In the genomic region with DNA sequence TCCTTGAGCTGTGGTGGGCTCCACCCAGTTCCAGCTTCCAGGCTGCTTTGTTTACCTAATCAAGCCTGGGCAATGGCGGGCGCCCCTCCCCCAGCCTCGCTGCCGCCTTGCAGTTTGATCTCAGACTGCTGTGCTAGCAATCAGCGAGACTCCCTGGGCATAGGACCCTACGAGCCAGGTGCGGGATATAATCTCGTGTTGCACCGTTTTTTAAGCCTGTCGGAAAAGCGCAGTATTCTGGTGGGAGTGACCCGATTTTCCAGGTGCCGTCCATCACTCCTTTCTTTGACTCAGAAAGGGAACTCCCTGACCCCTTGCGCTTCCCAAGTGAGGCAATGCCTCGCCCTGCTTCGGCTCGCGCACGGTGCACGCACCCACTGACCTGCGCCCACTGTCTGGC, we compare ENCODE assay signal across 8 cellular contexts.
DNase-seq lines count a peak whose midpoint lies in the region; TF ChIP-seq lines count a peak whose summit lies in the region.
"Not testable (repeated sequence)": the region's sequence is repeated elsewhere in the genome, so short reads cannot be mapped to it uniquely, and the experiment has no call there.

No MANE protein-coding gene starts in this region.

- H3K27ac ChIP-seq in HUES6 (ENCODE audit: low read depth, low read length); endodermal cell (ENCODE audit: low read depth, low read length): not testable (repeated sequence)
- H3K27ac ChIP-seq in PC-9: peak overlapping the region; percentile 65

- H3K4me1 ChIP-seq in HUES6 (ENCODE audit: control insufficient read depth, insufficient read depth, low read length); endodermal cell (ENCODE audit: control insufficient read depth, insufficient read depth, low read length): not testable (repeated sequence)
- peaks cover 12% of the 10 kb centered on the region; the same call in 1 of the 2 replicates for H3K4me1 ChIP-seq in PC-9 (replicated peaks; ENCODE audit: insufficient read depth)

- H3K9ac ChIP-seq in HUES6 (ENCODE audit: low read length): peak overlapping the region; percentile 70
- H3K9ac ChIP-seq in endodermal cell (ENCODE audit: extremely low read depth, low read length, poor library complexity, severe bottlenecking): not testable (repeated sequence)

- not testable (repeated sequence) for BruUV-seq in PC-9 (replicated peaks; lab: Mats Ljungman, UMichigan)

- TF ChIP-seq CTCF in PC-9 (conservative IDR thresholded peaks at IDR 0.05); endodermal cell (conservative IDR thresholded peaks at IDR 0.05); mesothelial cell of epicardium (IDR thresholded peaks at IDR 0.05; ENCODE audit: unreplicated experiment); type B pancreatic cell (conservative IDR thresholded peaks at IDR 0.05): not testable (repeated sequence)

- not testable (repeated sequence) for H3K36me3 ChIP-seq in HUES6 (ENCODE audit: control insufficient read depth, insufficient read depth, low read length); PC-9 (ENCODE audit: low read depth); endodermal cell (ENCODE audit: control insufficient read depth, insufficient read depth, low read length)

- H3K9me2 ChIP-seq in PC-9 (ENCODE audit: insufficient read depth): not testable (repeated sequence)

- H3K36me3 Mint-ChIP-seq in endodermal cell (ENCODE audit: low read depth); mesothelial cell of epicardium; type B pancreatic cell: not testable (repeated sequence)

- not testable (repeated sequence) for H3F3A ChIP-seq in PC-9 (ENCODE audit: insufficient read depth, low read depth)

- H3K79me2 ChIP-seq in PC-9 (ENCODE audit: low read depth): 0 out of 2 replicates have a peak, but pooled peaks cover 11% of the 10 kb centered on the region

- peak overlapping the region; percentile 70 for H3K4me3 Mint-ChIP-seq in endodermal cell
- peak overlapping the region; percentile 55 for H3K4me3 Mint-ChIP-seq in mesothelial cell of epicardium
- peak overlapping the region; percentile 57 for H3K4me3 Mint-ChIP-seq in type B pancreatic cell

- H3K4me1 Mint-ChIP-seq in endodermal cell; mesothelial cell of epicardium; type B pancreatic cell (ENCODE audit: unreplicated experiment): not testable (repeated sequence)

- WGBS in endodermal cell (ENCODE audit: insufficient coverage in 1 of 2, insufficient read length in 1 of 2), 2 experiments: 69 to 70% methylated on average over 5 to 13 of the region's 21 CpGs

- not testable (repeated sequence) for H3K9me3 ChIP-seq in HUES6 (ENCODE audit: control insufficient read depth, insufficient read depth, low read depth, low read length); PC-9 (ENCODE audit: insufficient read depth, low read depth); endodermal cell (ENCODE audit: control insufficient read depth, low read length)

- peak overlapping the region; percentile 92 for H3K27ac Mint-ChIP-seq in endodermal cell
- H3K27ac Mint-ChIP-seq in mesothelial cell of epicardium, type B pancreatic cell: not testable (repeated sequence)

- H4K20me1 ChIP-seq in PC-9 (ENCODE audit: insufficient read depth): not testable (repeated sequence)

- intact Hi-C loops in PC-9 (cut with micrococcal nuclease; ENCODE audit: unreplicated experiment): not testable (repeated sequence)

- not testable (repeated sequence) for H3K27me3 Mint-ChIP-seq in endodermal cell (ENCODE audit: insufficient read depth); mesothelial cell of epicardium (ENCODE audit: low read depth); type B pancreatic cell

- POLR2A ChIA-PET in PC-9 (lab: Charles Lee; ENCODE audit: unreplicated experiment): not testable (repeated sequence)

- DNase-seq in ELF-1 (ENCODE audit: low read depth, low spot score) (peak; percentile 25), NCI-H146 (lab: John Stamatoyannopoulos, UW) (peak; percentile 73), NCI-H69 (lab: John Stamatoyannopoulos, UW) (peak; percentile 62), endodermal cell (peak; percentile 52)
- DNase-seq in PC-9; mesothelial cell of epicardium (ENCODE audit: low spot score in 2 of 2, unreplicated experiment in 2 of 2); type B pancreatic cell (ENCODE audit: extremely low spot score, unreplicated experiment): not testable (repeated sequence)

- H3K9me3 Mint-ChIP-seq in endodermal cell: peaks cover 12% of the 10 kb centered on the region
- H3K9me3 Mint-ChIP-seq in mesothelial cell of epicardium, type B pancreatic cell: not testable (repeated sequence)

- not testable (repeated sequence) for H3K27me3 ChIP-seq in HUES6 (ENCODE audit: control insufficient read depth, insufficient read depth, low read length); PC-9 (ENCODE audit: insufficient read depth, low read depth); endodermal cell (ENCODE audit: control insufficient read depth, insufficient read depth, low read length, poor library complexity, severe bottlenecking)

- peak overlapping the region; percentile 91 for H3K4me2 ChIP-seq in PC-9

- CTCF ChIA-PET in PC-9 (lab: Charles Lee): not testable (repeated sequence)

- H3K4me3 ChIP-seq in HUES6 (ENCODE audit: low read depth, low read length) (peak overlapping the region; percentile 51), PC-9 (peak overlapping the region; percentile 68), endodermal cell (ENCODE audit: low read length) (peak overlapping the region; percentile 53)

- H2AFZ ChIP-seq in PC-9: peak overlapping the region; percentile 99
